Comparison of ENCODE assay signal across 34 cellular contexts in genomic region chr18:24584777-24585176, GRCh38.
"Had no signal": no experiment of that assay in that cellular context is flagged by ENCODE, and none has a peak within 500 bp of the region (broad histone marks: within the 10 kb centered on the region; RNA-seq: fewer than 3 reads in every experiment).

No MANE protein-coding gene starts in this region.

- ATAC-seq: gastrocnemius medialis; left colon; naive thymus-derived CD4-positive, alpha-beta T cell; psoas muscle; stimulated activated memory B cell treated with anti-CD40 and anti-IgM and Interleukin-4, amounts not matched to agents 10 μg/mL and 1 μg/mL and 100 μg/mL, for 72 hours; T-helper 17 cell had no signal

- H3K9ac ChIP-seq: parathyroid adenoma had no signal

- H3K4me2 ChIP-seq: smooth muscle cell had no signal

- H3K27me3 ChIP-seq: gastrocnemius medialis, right atrium auricular region, stomach, thyroid gland, upper lobe of left lung, vagina had no signal

- H3K4me3 ChIP-seq: esophagus squamous epithelium, gastrocnemius medialis, psoas muscle, right atrium auricular region, smooth muscle cell, stomach, thyroid gland, upper lobe of left lung, vagina had no signal

- H3K4me1 ChIP-seq: esophagus squamous epithelium, gastrocnemius medialis, parathyroid adenoma, psoas muscle, right atrium auricular region, stomach, thyroid gland, upper lobe of left lung, vagina had no signal

- H3K27ac ChIP-seq: esophagus squamous epithelium, gastrocnemius medialis, parathyroid adenoma, psoas muscle, right atrium auricular region, stomach, thyroid gland, upper lobe of left lung, vagina had no signal

- H3K36me3 ChIP-seq: esophagus squamous epithelium, gastrocnemius medialis, right atrium auricular region, stomach, thyroid gland, upper lobe of left lung, vagina had no signal

- H3K79me2 ChIP-seq: parathyroid adenoma had no signal

- H3K9me3 ChIP-seq: esophagus squamous epithelium, gastrocnemius medialis, psoas muscle, right atrium auricular region, stomach, thyroid gland, upper lobe of left lung, vagina had no signal

- H2AFZ ChIP-seq: parathyroid adenoma had no signal

- DNase-seq: activated CD4-positive, alpha-beta memory T cell treated with anti-CD3 and anti-CD28 coated beads, Interleukin-2, amount 10 ng/mL, durations not matched to agents 7 days and 5 days; activated CD4-positive, alpha-beta T cell treated with anti-CD3 and anti-CD28 coated beads for 1 hour; activated CD4-positive, alpha-beta T cell treated with anti-CD3 and anti-CD28 coated beads, Interleukin-2, amount 10 ng/mL, durations not matched to agents 7 days and 5 days; activated CD8-positive, alpha-beta memory T cell treated with anti-CD3 and anti-CD28 coated beads, Interleukin-2, amount 50 U/mL, for 48 hours; activated gamma-delta T cell; activated naive CD4-positive, alpha-beta T cell treated with anti-CD3 and anti-CD28 coated beads, Interleukin-2, amount 10 ng/mL, durations not matched to agents 7 days and 5 days; activated naive CD8-positive, alpha-beta T cell treated with anti-CD3 and anti-CD28 coated beads, Interleukin-2, amount 10 ng/mL, durations not matched to agents 7 days and 5 days; activated T-cell treated with anti-CD3 and anti-CD28 coated beads, Interleukin-2, amount 50 U/mL, for 24 hours; amniotic stem cell; caudate nucleus; effector CD4-positive, alpha-beta T cell; esophagus squamous epithelium; gastrocnemius medialis; glutamatergic neuron; kidney; left colon; mammary epithelial cell; midbrain; naive thymus-derived CD4-positive, alpha-beta T cell; occipital lobe; psoas muscle; stimulated activated CD4-positive, alpha-beta T cell treated with anti-CD3 and anti-CD28 coated beads, Interleukin-1b, Interleukin-23, amount 100 ng/mL, for 48 hours; stimulated activated CD4-positive, alpha-beta T cell treated with anti-CD3 and anti-CD28 coated beads, Interleukin-4, amount 100 ng/mL, for 4 hours; stimulated activated CD8-positive, alpha-beta memory T cell treated with anti-CD3 and anti-CD28 coated beads, Interleukin-4, amount 100 ng/mL, for 48 hours; stomach; T-helper 17 cell; T1000; thyroid gland; upper lobe of left lung had no signal
